ENCODE assay signal across 32 cellular contexts in genomic region chr16:80113876-80114574, GRCh38.
"Had no signal": no experiment of that assay in that cellular context is flagged by ENCODE, and none has a peak within 500 bp of the region (broad histone marks: within the 10 kb centered on the region; RNA-seq: fewer than 3 reads in every experiment).

No MANE protein-coding gene starts in this region.

- H3K36me3 ChIP-seq: esophagus squamous epithelium, gastrocnemius medialis, neutrophil, ovary, thyroid gland, upper lobe of left lung had no signal

- H3K4me3 Mint-ChIP-seq: activated CD4-positive, alpha-beta memory T cell treated with anti-CD3 and anti-CD28 coated beads, Interleukin-2, amount 10 ng/mL, durations not matched to agents 7 days and 5 days; activated CD4-positive, alpha-beta T cell treated with anti-CD3 and anti-CD28 coated beads, Interleukin-2, amount 10 ng/mL, durations not matched to agents 7 days and 5 days; activated naive CD4-positive, alpha-beta T cell treated with anti-CD3 and anti-CD28 coated beads, Interleukin-2, amount 10 ng/mL, durations not matched to agents 7 days and 5 days; activated naive CD8-positive, alpha-beta T cell treated with anti-CD3 and anti-CD28 coated beads, Interleukin-2, amount 10 ng/mL, durations not matched to agents 7 days and 5 days; activated T-cell treated with anti-CD3 and anti-CD28 coated beads, Interleukin-2, amount 50 U/mL, for 24 hours; dendritic cell treated with granulocyte-macrophage colony-stimulating factor and Interleukin-4, amounts not matched to agents 40 ng/mL and 50 ng/mL, for 4 days; endodermal cell; naive B cell; nephron progenitor cell; stimulated activated effector memory CD8-positive, alpha-beta T cell treated with anti-CD3 and anti-CD28 coated beads, Interleukin-12 subunit alpha, Interleukin-12 subunit beta, amount 100 ng/mL, for 72 hours; stimulated activated naive CD8-positive, alpha-beta T cell treated with anti-CD3 and anti-CD28 coated beads, Interleukin-15, Interleukin-2, amounts not matched to agents 100 ng/mL and 50 ng/mL, for 24 hours; T-helper 17 cell had no signal

- H3K9me3 ChIP-seq: esophagus squamous epithelium, gastrocnemius medialis, neutrophil, ovary, thyroid gland, upper lobe of left lung had no signal

- H3K36me3 Mint-ChIP-seq: activated naive CD4-positive, alpha-beta T cell treated with anti-CD3 and anti-CD28 coated beads, Interleukin-2, amount 10 ng/mL, durations not matched to agents 7 days and 5 days; activated naive CD8-positive, alpha-beta T cell treated with anti-CD3 and anti-CD28 coated beads, Interleukin-2, amount 10 ng/mL, durations not matched to agents 7 days and 5 days; naive B cell; stimulated activated effector memory CD8-positive, alpha-beta T cell treated with anti-CD3 and anti-CD28 coated beads, Interleukin-12 subunit alpha, Interleukin-12 subunit beta, amount 100 ng/mL, for 72 hours had no signal

- H3K4me1 ChIP-seq: gastrocnemius medialis, thyroid gland, upper lobe of left lung had no signal

- H3K27ac ChIP-seq: esophagus squamous epithelium, gastrocnemius medialis, neutrophil, ovary, thyroid gland, upper lobe of left lung had no signal

- DNase-seq: activated CD4-positive, alpha-beta memory T cell treated with anti-CD3 and anti-CD28 coated beads, Interleukin-2, amount 10 ng/mL, durations not matched to agents 7 days and 5 days; activated CD4-positive, alpha-beta T cell treated with anti-CD3 and anti-CD28 coated beads, Interleukin-2, amount 10 ng/mL, durations not matched to agents 7 days and 5 days; activated CD4-positive, CD25-positive, alpha-beta regulatory T cell treated with anti-CD3 and anti-CD28 coated beads, Interleukin-2, amount 50 U/mL, for 72 hours; activated CD8-positive, alpha-beta memory T cell treated with anti-CD3 and anti-CD28 coated beads, Interleukin-2, amount 50 U/mL, for 48 hours; activated gamma-delta T cell; activated naive CD4-positive, alpha-beta T cell treated with anti-CD3 and anti-CD28 coated beads, Interleukin-2, amount 10 ng/mL, durations not matched to agents 7 days and 5 days; activated naive CD8-positive, alpha-beta T cell treated with anti-CD3 and anti-CD28 coated beads, Interleukin-2, amount 10 ng/mL, durations not matched to agents 7 days and 5 days; activated T-cell treated with anti-CD3 and anti-CD28 coated beads, Interleukin-2, amount 50 U/mL, for 24 hours; amniotic stem cell; central memory CD4-positive, alpha-beta T cell; endodermal cell; esophagus squamous epithelium; gastrocnemius medialis; head of caudate nucleus; hippocampal formation; kidney; left colon; naive B cell; nephron progenitor cell; small intestine; stimulated activated CD4-positive, alpha-beta T cell treated with anti-CD3 and anti-CD28 coated beads, Interleukin-4, amount 100 ng/mL, for 24 hours; T-helper 17 cell; T1000; thyroid gland; upper lobe of left lung had no signal

- ATAC-seq: gastrocnemius medialis; left colon; sciatic nerve; stimulated activated effector memory CD8-positive, alpha-beta T cell treated with anti-CD3 and anti-CD28 coated beads, Interleukin-12 subunit alpha, Interleukin-12 subunit beta, amount 100 ng/mL, for 72 hours; T-helper 17 cell had no signal

- H3K4me1 Mint-ChIP-seq: activated CD4-positive, alpha-beta memory T cell treated with anti-CD3 and anti-CD28 coated beads, Interleukin-2, amount 10 ng/mL, durations not matched to agents 7 days and 5 days; activated CD4-positive, alpha-beta T cell treated with anti-CD3 and anti-CD28 coated beads, Interleukin-2, amount 10 ng/mL, durations not matched to agents 7 days and 5 days; activated naive CD4-positive, alpha-beta T cell treated with anti-CD3 and anti-CD28 coated beads, Interleukin-2, amount 10 ng/mL, durations not matched to agents 7 days and 5 days; activated naive CD8-positive, alpha-beta T cell treated with anti-CD3 and anti-CD28 coated beads, Interleukin-2, amount 10 ng/mL, durations not matched to agents 7 days and 5 days; naive B cell; nephron progenitor cell; stimulated activated effector memory CD8-positive, alpha-beta T cell treated with anti-CD3 and anti-CD28 coated beads, Interleukin-12 subunit alpha, Interleukin-12 subunit beta, amount 100 ng/mL, for 72 hours; T-helper 17 cell had no signal

- H3K9me3 Mint-ChIP-seq: activated CD4-positive, alpha-beta memory T cell treated with anti-CD3 and anti-CD28 coated beads, Interleukin-2, amount 10 ng/mL, durations not matched to agents 7 days and 5 days; activated CD4-positive, alpha-beta T cell treated with anti-CD3 and anti-CD28 coated beads, Interleukin-2, amount 10 ng/mL, durations not matched to agents 7 days and 5 days; activated naive CD4-positive, alpha-beta T cell treated with anti-CD3 and anti-CD28 coated beads, Interleukin-2, amount 10 ng/mL, durations not matched to agents 7 days and 5 days; activated naive CD8-positive, alpha-beta T cell treated with anti-CD3 and anti-CD28 coated beads, Interleukin-2, amount 10 ng/mL, durations not matched to agents 7 days and 5 days; activated T-cell treated with anti-CD3 and anti-CD28 coated beads, Interleukin-2, amount 50 U/mL, for 24 hours; dendritic cell treated with granulocyte-macrophage colony-stimulating factor and Interleukin-4, amounts not matched to agents 40 ng/mL and 50 ng/mL, for 4 days; naive B cell; stimulated activated effector memory CD8-positive, alpha-beta T cell treated with anti-CD3 and anti-CD28 coated beads, Interleukin-12 subunit alpha, Interleukin-12 subunit beta, amount 100 ng/mL, for 72 hours; stimulated activated naive CD8-positive, alpha-beta T cell treated with anti-CD3 and anti-CD28 coated beads, Interleukin-15, Interleukin-2, amounts not matched to agents 100 ng/mL and 50 ng/mL, for 24 hours had no signal

- H3K27ac Mint-ChIP-seq: activated CD4-positive, alpha-beta memory T cell treated with anti-CD3 and anti-CD28 coated beads, Interleukin-2, amount 10 ng/mL, durations not matched to agents 7 days and 5 days; activated CD4-positive, alpha-beta T cell treated with anti-CD3 and anti-CD28 coated beads, Interleukin-2, amount 10 ng/mL, durations not matched to agents 7 days and 5 days; activated naive CD4-positive, alpha-beta T cell treated with anti-CD3 and anti-CD28 coated beads, Interleukin-2, amount 10 ng/mL, durations not matched to agents 7 days and 5 days; activated naive CD8-positive, alpha-beta T cell treated with anti-CD3 and anti-CD28 coated beads, Interleukin-2, amount 10 ng/mL, durations not matched to agents 7 days and 5 days; activated T-cell treated with anti-CD3 and anti-CD28 coated beads, Interleukin-2, amount 50 U/mL, for 24 hours; dendritic cell treated with granulocyte-macrophage colony-stimulating factor and Interleukin-4, amounts not matched to agents 40 ng/mL and 50 ng/mL, for 4 days; endodermal cell; naive B cell; nephron progenitor cell; progenitor cell of endocrine pancreas; stimulated activated effector memory CD8-positive, alpha-beta T cell treated with anti-CD3 and anti-CD28 coated beads, Interleukin-12 subunit alpha, Interleukin-12 subunit beta, amount 100 ng/mL, for 72 hours; stimulated activated naive CD8-positive, alpha-beta T cell treated with anti-CD3 and anti-CD28 coated beads, Interleukin-15, Interleukin-2, amounts not matched to agents 100 ng/mL and 50 ng/mL, for 24 hours; T-helper 17 cell had no signal

- H3K4me3 ChIP-seq: esophagus squamous epithelium, gastrocnemius medialis, ovary, thyroid gland, upper lobe of left lung had no signal

- H3K27me3 ChIP-seq: esophagus squamous epithelium, gastrocnemius medialis, neutrophil, ovary, thyroid gland, upper lobe of left lung had no signal

- H3K27me3 Mint-ChIP-seq: activated CD4-positive, alpha-beta T cell treated with anti-CD3 and anti-CD28 coated beads, Interleukin-2, amount 10 ng/mL, durations not matched to agents 7 days and 5 days; activated naive CD4-positive, alpha-beta T cell treated with anti-CD3 and anti-CD28 coated beads, Interleukin-2, amount 10 ng/mL, durations not matched to agents 7 days and 5 days; activated naive CD8-positive, alpha-beta T cell treated with anti-CD3 and anti-CD28 coated beads, Interleukin-2, amount 10 ng/mL, durations not matched to agents 7 days and 5 days; dendritic cell treated with granulocyte-macrophage colony-stimulating factor and Interleukin-4, amounts not matched to agents 40 ng/mL and 50 ng/mL, for 4 days; stimulated activated naive CD8-positive, alpha-beta T cell treated with anti-CD3 and anti-CD28 coated beads, Interleukin-15, Interleukin-2, amounts not matched to agents 100 ng/mL and 50 ng/mL, for 24 hours had no signal
